18 cellular contexts compared by ENCODE assay signal in genomic region chr21:31410763-31411278, GRCh38.
A peak's percentile ranks its signal among the peaks of the same experiment; 100 is the strongest.
DNase-seq lines count a peak whose midpoint lies in the region; ATAC-seq and TF ChIP-seq lines count a peak whose summit lies in the region.
"Had no signal": no experiment of that assay in that cellular context is flagged by ENCODE, and none has a peak within 500 bp of the region (broad histone marks: within the 10 kb centered on the region; RNA-seq: fewer than 3 reads in every experiment).

No MANE protein-coding gene starts in this region.

- TF ChIP-seq POLR2A in esophagus muscularis mucosa (IDR thresholded peaks at IDR 0.05; ENCODE audit: low read depth), result no peak

- TF ChIP-seq EP300 in esophagus muscularis mucosa (IDR thresholded peaks at IDR 0.05), result no peak

- no peak overlapping the region for H3K4me3 Mint-ChIP-seq in activated CD4-positive, alpha-beta T cell treated with anti-CD3 and anti-CD28 coated beads for 36 hours

- DNase-seq in activated CD4-positive, alpha-beta T cell treated with anti-CD3 and anti-CD28 coated beads for 36 hours, result peak; percentile 37
- no peak for DNase-seq in activated CD4-positive, alpha-beta T cell treated with anti-CD3 and anti-CD28 coated beads for 48 hours
- DNase-seq in OCI-LY7 (ENCODE audit: low spot score), result peak; percentile 38
- peak; percentile 63 for DNase-seq in islet precursor cell
- DNase-seq in GM20000 (ENCODE audit: low spot score), result no peak
- DNase-seq in esophagus muscularis mucosa (ENCODE audit: extremely low spot score), result no peak
- DNase-seq: NCI-H1930, NCI-H526 treated with DMSO at 0.1 percent for 48 hours, pancreas, RPMI8226, upper lobe of right lung, WERI-Rb-1 had no signal

- no peaks in the 10 kb centered on the region for H3K27me3 Mint-ChIP-seq in activated CD4-positive, alpha-beta T cell treated with anti-CD3 and anti-CD28 coated beads for 36 hours

- POLR2A ChIA-PET in activated CD4-positive, alpha-beta T cell treated with anti-CD3 and anti-CD28 coated beads for 36 hours (lab: Charles Lee), result no interaction called here
- POLR2A ChIA-PET in OCI-LY7 (lab: Charles Lee), result interaction anchor here (1.3 kb wide), 1 partner anchor 11 kb away, joined by 6 read pairs; no protein-coding TSS in a partner anchor

- no peak overlapping the region for H3K27ac Mint-ChIP-seq in activated CD4-positive, alpha-beta T cell treated with anti-CD3 and anti-CD28 coated beads for 36 hours

- H3K79me2 ChIP-seq in OCI-LY7 (ENCODE audit: insufficient read depth, low read depth, low read length), result no peaks in the 10 kb centered on the region

- no peak overlapping the region for H3K4me3 ChIP-seq in OCI-LY7 (ENCODE audit: low read depth, low read length, poor library complexity, severe bottlenecking)
- no peak overlapping the region for H3K4me3 ChIP-seq in esophagus muscularis mucosa
- H3K4me3 ChIP-seq: BLaER1, coronary artery, HAP-1, pancreas, upper lobe of right lung had no signal

- H3K27me3 ChIP-seq in esophagus muscularis mucosa, result no peaks in the 10 kb centered on the region
- H3K27me3 ChIP-seq: BLaER1, pancreas, upper lobe of right lung had no signal

- H3K4me1 ChIP-seq in OCI-LY7 (ENCODE audit: insufficient read depth, low read length, poor library complexity, severe bottlenecking), result peaks cover 18% of the 10 kb centered on the region
- H3K4me1 ChIP-seq in esophagus muscularis mucosa, result no peaks in the 10 kb centered on the region
- H3K4me1 ChIP-seq: BLaER1, HAP-1, pancreas, upper lobe of right lung had no signal

- H3K36me3 ChIP-seq in OCI-LY7 (ENCODE audit: insufficient read depth, low read length) (no peaks in the 10 kb centered on the region), esophagus muscularis mucosa (no peaks in the 10 kb centered on the region)
- H3K36me3 ChIP-seq: HAP-1, pancreas, upper lobe of right lung, WERI-Rb-1 had no signal

- H3K9me3 ChIP-seq in OCI-LY7 (ENCODE audit: low read length) (no peaks in the 10 kb centered on the region), esophagus muscularis mucosa (no peaks in the 10 kb centered on the region)
- H3K9me3 ChIP-seq: HAP-1, pancreas, upper lobe of right lung had no signal

- H3K9me3 Mint-ChIP-seq in activated CD4-positive, alpha-beta T cell treated with anti-CD3 and anti-CD28 coated beads for 36 hours (ENCODE audit: low read depth), result no peaks in the 10 kb centered on the region

- TF ChIP-seq CTCF in OCI-LY7 (conservative IDR thresholded peaks at IDR 0.05; ENCODE audit: low read length) (no peak), GM20000 (IDR thresholded peaks at IDR 0.05; ENCODE audit: extremely low read depth, missing control alignments) (no peak), esophagus muscularis mucosa (IDR thresholded peaks at IDR 0.05) (no peak)

- 54% methylated on average over 5 of the region's 5 CpGs for WGBS in esophagus muscularis mucosa

- H3K36me3 Mint-ChIP-seq in activated CD4-positive, alpha-beta T cell treated with anti-CD3 and anti-CD28 coated beads for 36 hours (ENCODE audit: low read depth), result no peaks in the 10 kb centered on the region

- peak; percentile 83 for ATAC-seq in activated CD4-positive, alpha-beta T cell treated with anti-CD3 and anti-CD28 coated beads for 36 hours
- peak; percentile 53 for ATAC-seq in GM18502 (IDR thresholded peaks at IDR 0.05; ENCODE audit: poor library complexity, unreplicated experiment)
- no peak for ATAC-seq in GM18511 (IDR thresholded peaks at IDR 0.05; ENCODE audit: unreplicated experiment)
- ATAC-seq: pancreas had no signal

- H4K20me1 ChIP-seq in OCI-LY7 (ENCODE audit: insufficient read depth, low read length), result no peaks in the 10 kb centered on the region
- H4K20me1 ChIP-seq: BLaER1 had no signal

- no peak overlapping the region; the same call in 1 of the 2 replicates for H2AFZ ChIP-seq in OCI-LY7 (ENCODE audit: low read length)

- no peaks in the 10 kb centered on the region for H3K9me2 ChIP-seq in OCI-LY7 (ENCODE audit: insufficient read depth, low read length)

- no TSS peak for BruUV-seq in OCI-LY7 (replicated peaks; lab: Mats Ljungman, UMichigan)

- peak overlapping the region; percentile 64 for H3K4me2 ChIP-seq in OCI-LY7 (ENCODE audit: low read length)
- H3K4me2 ChIP-seq: BLaER1 had no signal

- CTCF ChIA-PET in activated CD4-positive, alpha-beta T cell treated with anti-CD3 and anti-CD28 coated beads for 36 hours (lab: Charles Lee), result no interaction called here
- CTCF ChIA-PET in OCI-LY7 (lab: Charles Lee; ENCODE audit: unreplicated experiment), result no interaction called here

- H3K4me1 Mint-ChIP-seq in activated CD4-positive, alpha-beta T cell treated with anti-CD3 and anti-CD28 coated beads for 36 hours, result peaks cover 9% of the 10 kb centered on the region

- H3K27ac ChIP-seq in OCI-LY7 (ENCODE audit: low read depth, low read length, poor library complexity, severe bottlenecking) (peak overlapping the region; percentile 16), esophagus muscularis mucosa (replicated peaks in 1 of 4) (no peak overlapping the region)
- H3K27ac ChIP-seq: 22Rv1, BLaER1, pancreas, upper lobe of right lung, WERI-Rb-1 had no signal

- intact Hi-C loops in activated CD4-positive, alpha-beta T cell treated with anti-CD3 and anti-CD28 coated beads for 36 hours (cut with DNase I, micrococcal nuclease), result no loop called here
- intact Hi-C loops in OCI-LY7 (cut with micrococcal nuclease; ENCODE audit: unreplicated experiment), result no loop called here
- intact Hi-C loops in esophagus muscularis mucosa (cut with DNase I), result no loop called here

Comparison
In these comparisons a context has a peak if more than half of its experiments do, and no peak if none do; other contexts are left out.
1. DNase-seq: peak in activated CD4-positive, alpha-beta T cell treated with anti-CD3 and anti-CD28 coated beads for 36 hours (single experiment), OCI-LY7 (single experiment) and islet precursor cell (single experiment); none in activated CD4-positive, alpha-beta T cell treated with anti-CD3 and anti-CD28 coated beads for 48 hours (single experiment), GM20000 (single experiment) and esophagus muscularis mucosa (single experiment).